14 cellular contexts compared by ENCODE assay signal in genomic region chr22:49667236-49667635, GRCh38.
DNase-seq lines count a peak whose midpoint lies in the region; ATAC-seq, FAIRE-seq and TF ChIP-seq lines count a peak whose summit lies in the region.
"Had no signal": no experiment of that assay in that cellular context is flagged by ENCODE, and none has a peak within 500 bp of the region (broad histone marks: within the 10 kb centered on the region; RNA-seq: fewer than 3 reads in every experiment).

No MANE protein-coding gene starts in this region.

- peaks cover 20% of the 10 kb centered on the region for H3K4me1 Mint-ChIP-seq in activated CD4-positive, alpha-beta memory T cell treated with anti-CD3 and anti-CD28 coated beads, Interleukin-2, amount 10 ng/mL, durations not matched to agents 7 days and 5 days
- peaks cover 25% of the 10 kb centered on the region for H3K4me1 Mint-ChIP-seq in activated CD4-positive, alpha-beta memory T cell treated with anti-CD3 and anti-CD28 coated beads for 36 hours (ENCODE audit: low read depth)

- no peak for FAIRE-seq in HTR-8/SVneo (lab: Jason Lieb, UNC)
- FAIRE-seq: A549, H54 had no signal

- peak overlapping the region; percentile 35 for H3K4me3 Mint-ChIP-seq in activated CD4-positive, alpha-beta memory T cell treated with anti-CD3 and anti-CD28 coated beads, Interleukin-2, amount 10 ng/mL, durations not matched to agents 7 days and 5 days
- H3K4me3 Mint-ChIP-seq in activated CD4-positive, alpha-beta memory T cell treated with anti-CD3 and anti-CD28 coated beads for 36 hours, result no peak overlapping the region

- POLR2A ChIA-PET in activated CD4-positive, alpha-beta memory T cell treated with anti-CD3 and anti-CD28 coated beads, Interleukin-2, amount 10 ng/mL, durations not matched to agents 7 days and 5 days (lab: Charles Lee), result no interaction called here
- POLR2A ChIA-PET in activated CD4-positive, alpha-beta memory T cell treated with anti-CD3 and anti-CD28 coated beads for 36 hours (lab: Charles Lee), result no interaction called here

- TF ChIP-seq POLR2A in Peyer's patch (IDR thresholded peaks at IDR 0.05), result no peak
- no peak for TF ChIP-seq POLR2A in esophagus squamous epithelium (IDR thresholded peaks at IDR 0.05)

- H3K27ac Mint-ChIP-seq in activated CD4-positive, alpha-beta memory T cell treated with anti-CD3 and anti-CD28 coated beads, Interleukin-2, amount 10 ng/mL, durations not matched to agents 7 days and 5 days, result no peak overlapping the region
- H3K27ac Mint-ChIP-seq in activated CD4-positive, alpha-beta memory T cell treated with anti-CD3 and anti-CD28 coated beads for 36 hours, result no peak overlapping the region

- no peaks in the 10 kb centered on the region for H3K9me3 Mint-ChIP-seq in activated CD4-positive, alpha-beta memory T cell treated with anti-CD3 and anti-CD28 coated beads, Interleukin-2, amount 10 ng/mL, durations not matched to agents 7 days and 5 days
- peaks cover 3% of the 10 kb centered on the region for H3K9me3 Mint-ChIP-seq in activated CD4-positive, alpha-beta memory T cell treated with anti-CD3 and anti-CD28 coated beads for 36 hours

- H3K27ac ChIP-seq in Peyer's patch, result no peak overlapping the region
- H3K27ac ChIP-seq in esophagus squamous epithelium, result peak overlapping the region in 3 of 4 donors; percentile 23 to 39 (median 39)
- peak overlapping the region; percentile 12 for H3K27ac ChIP-seq in skeletal muscle tissue (ENCODE audit: low read depth, low read length)
- H3K27ac ChIP-seq: A549 had no signal

- H3K4me1 ChIP-seq in Peyer's patch (peaks cover 0 to 14% (median 4%) of the 10 kb centered on the region in 4 donors), esophagus squamous epithelium (peaks cover 0 to 15% (median 4%) of the 10 kb centered on the region in 3 donors), skeletal muscle tissue (ENCODE audit: control insufficient read depth in 3 of 3, insufficient read depth in 3 of 3, low read length in 3 of 3) (peaks cover 2 to 5% (median 4%) of the 10 kb centered on the region in 3 donors)
- H3K4me1 ChIP-seq: A549 had no signal

- WGBS in esophagus squamous epithelium, 2 donors, result 23 to 41% methylated on average over 6 to 8 of the region's 13 CpGs

- H3K9ac ChIP-seq in skeletal muscle tissue (ENCODE audit: low read depth in 1 of 3, low read length in 3 of 3), result no peak overlapping the region

- H3K36me3 ChIP-seq in Peyer's patch (no peaks in the 10 kb centered on the region), esophagus squamous epithelium (no peaks in the 10 kb centered on the region), skeletal muscle tissue (ENCODE audit: control insufficient read depth in 3 of 3, insufficient read depth in 3 of 3, low read length in 3 of 3) (no peaks in the 10 kb centered on the region)

- H3K4me3 ChIP-seq in Peyer's patch (no peak overlapping the region), esophagus squamous epithelium (peak overlapping the region in 1 of 4 donors; percentile 39), skeletal muscle tissue (ENCODE audit: low read length in 3 of 3) (no peak overlapping the region)
- H3K4me3 ChIP-seq: A549 had no signal

- TF ChIP-seq CTCF in Peyer's patch (IDR thresholded peaks at IDR 0.05) (no peak), esophagus squamous epithelium (IDR thresholded peaks at IDR 0.05) (no peak)

- no peaks in the 10 kb centered on the region for H3K36me3 Mint-ChIP-seq in activated CD4-positive, alpha-beta memory T cell treated with anti-CD3 and anti-CD28 coated beads, Interleukin-2, amount 10 ng/mL, durations not matched to agents 7 days and 5 days (ENCODE audit: low read depth)
- peaks cover 2% of the 10 kb centered on the region for H3K36me3 Mint-ChIP-seq in activated CD4-positive, alpha-beta memory T cell treated with anti-CD3 and anti-CD28 coated beads for 36 hours

- no peak for ATAC-seq in HG02678 (IDR thresholded peaks at IDR 0.05; ENCODE audit: unreplicated experiment)
- ATAC-seq: A549 had no signal

- intact Hi-C loops in activated CD4-positive, alpha-beta memory T cell treated with anti-CD3 and anti-CD28 coated beads for 36 hours (cut with micrococcal nuclease), result no loop called here
- intact Hi-C loops in esophagus squamous epithelium (cut with DNase I), result no loop called here

- H3K9me3 ChIP-seq in Peyer's patch, result peaks cover 0 to 9% (median 0%) of the 10 kb centered on the region in 4 donors
- no peaks in the 10 kb centered on the region for H3K9me3 ChIP-seq in esophagus squamous epithelium
- H3K9me3 ChIP-seq in skeletal muscle tissue (ENCODE audit: control insufficient read depth in 3 of 3, low read length in 3 of 3), result no peaks in the 10 kb centered on the region
- H3K9me3 ChIP-seq: A549 had no signal

- H3K27me3 ChIP-seq in Peyer's patch (peaks cover 0 to 5% of the 10 kb centered on the region in 2 donors), esophagus squamous epithelium (peaks cover 6 to 81% (median 11%) of the 10 kb centered on the region in 4 donors), skeletal muscle tissue (ENCODE audit: control insufficient read depth in 3 of 3, insufficient read depth in 3 of 3, low read length in 3 of 3) (peaks cover 19 to 55% (median 30%) of the 10 kb centered on the region in 3 donors)

- H3K27me3 Mint-ChIP-seq in activated CD4-positive, alpha-beta memory T cell treated with anti-CD3 and anti-CD28 coated beads, Interleukin-2, amount 10 ng/mL, durations not matched to agents 7 days and 5 days, result peaks cover 26% of the 10 kb centered on the region
- peaks cover 21% of the 10 kb centered on the region for H3K27me3 Mint-ChIP-seq in activated CD4-positive, alpha-beta memory T cell treated with anti-CD3 and anti-CD28 coated beads for 36 hours

- DNase-seq in activated CD4-positive, alpha-beta memory T cell treated with anti-CD3 and anti-CD28 coated beads, Interleukin-2, amount 10 ng/mL, durations not matched to agents 7 days and 5 days, result peak; percentile 26
- DNase-seq in activated CD4-positive, alpha-beta memory T cell treated with anti-CD3 and anti-CD28 coated beads for 36 hours, result no peak
- DNase-seq in Peyer's patch (peak in 2 of 3 donors; percentile 38 to 72), esophagus squamous epithelium (lab: John Stamatoyannopoulos, UW) (no peak), HTR-8/SVneo (ENCODE audit: insufficient read length, low spot score) (no peak), COLO829 (ENCODE audit: low spot score) (no peak)
- DNase-seq: activated CD4-positive, CD25-positive, alpha-beta regulatory T cell treated with anti-CD3 and anti-CD28 coated beads, Interleukin-2, amount 50 U/mL, for 72 hours; DMS153; NCI-H748 treated with DMSO at 0.1 percent for 48 hours; substantia nigra had no signal

- CTCF ChIA-PET in activated CD4-positive, alpha-beta memory T cell treated with anti-CD3 and anti-CD28 coated beads, Interleukin-2, amount 10 ng/mL, durations not matched to agents 7 days and 5 days (lab: Charles Lee), result interaction anchor here (0.9 kb wide), 1 partner anchor 10 kb away, joined by 3 read pairs; no protein-coding TSS in a partner anchor
- CTCF ChIA-PET in activated CD4-positive, alpha-beta memory T cell treated with anti-CD3 and anti-CD28 coated beads for 36 hours (lab: Charles Lee), result no interaction called here

Comparison
In these comparisons a context has a peak if more than half of its experiments do, and no peak if none do; other contexts are left out.
1. DNase-seq: peak in activated CD4-positive, alpha-beta memory T cell treated with anti-CD3 and anti-CD28 coated beads, Interleukin-2, amount 10 ng/mL, durations not matched to agents 7 days and 5 days (single experiment) and Peyer's patch (2 of 3); none in activated CD4-positive, alpha-beta memory T cell treated with anti-CD3 and anti-CD28 coated beads for 36 hours (single experiment), esophagus squamous epithelium (single experiment), HTR-8/SVneo (single experiment) and COLO829 (single experiment).
2. H3K27ac ChIP-seq: peak in esophagus squamous epithelium (3 of 4) and skeletal muscle tissue (single experiment); none in Peyer's patch (0 of 4).